In the genomic region with DNA sequence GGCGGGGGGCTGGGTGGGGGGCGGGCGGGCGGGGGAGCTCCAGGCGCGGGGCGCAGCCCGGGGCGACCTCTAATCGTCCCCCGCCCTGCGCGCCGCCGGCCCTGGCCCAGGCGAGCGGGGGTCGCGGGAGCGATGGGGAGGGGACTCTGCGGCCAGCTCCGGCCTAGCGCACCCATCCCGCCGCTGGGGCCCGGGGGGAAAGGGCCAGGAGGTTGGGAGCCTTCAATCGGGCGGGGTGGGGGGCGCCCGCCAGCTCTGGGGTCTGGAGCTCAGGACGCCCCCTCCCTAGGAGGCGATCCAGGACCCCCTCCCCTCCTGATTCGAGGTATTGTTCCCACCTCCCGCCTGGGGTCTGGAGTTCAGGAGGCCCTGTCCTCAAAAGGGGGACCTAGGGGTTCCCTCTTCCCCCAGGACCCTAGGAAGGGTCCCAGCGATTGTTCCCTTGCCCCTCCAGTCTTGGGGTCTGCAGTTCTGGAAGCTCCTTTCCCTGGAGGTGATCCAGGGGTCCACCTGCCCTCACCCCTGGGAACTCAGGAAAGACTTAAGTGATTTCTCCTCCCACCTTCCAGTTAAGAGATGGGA, we compare ENCODE assay signal across 7 cellular contexts. TPM values are rescaled to one million over a fixed set of nuclear protein-coding genes. Genes with fewer than 3 reads are reported as not detected.
DNase-seq lines count a peak whose midpoint lies in the region; ATAC-seq lines count a peak whose summit lies in the region.

No MANE protein-coding gene starts in this region.

- H3K9ac ChIP-seq in iPS-15b (ENCODE audit: low read depth, low read length) = peak overlapping the region; percentile 94

- H3K4me3 ChIP-seq in HAP-1 (peak overlapping the region; percentile 50), iPS-15b (ENCODE audit: low read depth, low read length) (peak overlapping the region; percentile 78)

- no peak for ATAC-seq in stimulated activated effector memory CD8-positive, alpha-beta T cell treated with anti-CD3 and anti-CD28 coated beads, Interleukin-12 subunit alpha, Interleukin-12 subunit beta, amount 100 ng/mL, for 72 hours

- H3K27me3 ChIP-seq in HAP-1 (ENCODE audit: low read depth) (no peaks in the 10 kb centered on the region), iPS-15b (ENCODE audit: control insufficient read depth, insufficient read depth, low read length) (no peaks in the 10 kb centered on the region)

- peaks cover 19% of the 10 kb centered on the region for H3K27me3 Mint-ChIP-seq in activated T-helper 1 cell treated with anti-CD3 and anti-CD28 coated beads, Interleukin-12 subunit alpha, Interleukin-12 subunit beta, Interleukin-2, Interleukin-4 antibody, amounts not matched to agents 30 ng/mL and 10 ng/mL and 1 ng/mL, durations not matched to agents 14 hours and 24 hours and 36 hours (ENCODE audit: insufficient read depth)

- H3K4me3 Mint-ChIP-seq in activated T-helper 1 cell treated with anti-CD3 and anti-CD28 coated beads, Interleukin-12 subunit alpha, Interleukin-12 subunit beta, Interleukin-2, Interleukin-4 antibody, amounts not matched to agents 30 ng/mL and 10 ng/mL and 1 ng/mL, durations not matched to agents 14 hours and 24 hours and 36 hours = peak overlapping the region; percentile 69
- peak overlapping the region; percentile 61 for H3K4me3 Mint-ChIP-seq in stimulated activated effector memory CD8-positive, alpha-beta T cell treated with anti-CD3 and anti-CD28 coated beads, Interleukin-12 subunit alpha, Interleukin-12 subunit beta, amount 100 ng/mL, for 72 hours

- H3K36me3 Mint-ChIP-seq in activated T-helper 1 cell treated with anti-CD3 and anti-CD28 coated beads, Interleukin-12 subunit alpha, Interleukin-12 subunit beta, Interleukin-2, Interleukin-4 antibody, amounts not matched to agents 30 ng/mL and 10 ng/mL and 1 ng/mL, durations not matched to agents 14 hours and 24 hours and 36 hours (ENCODE audit: low read depth) = no peaks in the 10 kb centered on the region
- peaks cover 8% of the 10 kb centered on the region for H3K36me3 Mint-ChIP-seq in stimulated activated effector memory CD8-positive, alpha-beta T cell treated with anti-CD3 and anti-CD28 coated beads, Interleukin-12 subunit alpha, Interleukin-12 subunit beta, amount 100 ng/mL, for 72 hours

- H3K4me1 ChIP-seq in HAP-1 = peaks cover 4% of the 10 kb centered on the region
- peaks cover 5% of the 10 kb centered on the region for H3K4me1 ChIP-seq in iPS-15b (ENCODE audit: control insufficient read depth, insufficient read depth, low read length)

- H3K36me3 ChIP-seq in HAP-1 (replicated peaks) = no peaks in the 10 kb centered on the region
- no peaks in the 10 kb centered on the region for H3K36me3 ChIP-seq in iPS-15b (ENCODE audit: control insufficient read depth, insufficient read depth, low read length)

- H3K9me3 ChIP-seq in HAP-1 (no peaks in the 10 kb centered on the region), iPS-15b (ENCODE audit: control insufficient read depth, insufficient read depth, low read length) (no peaks in the 10 kb centered on the region)

- no peak overlapping the region for H3K27ac Mint-ChIP-seq in activated T-helper 1 cell treated with anti-CD3 and anti-CD28 coated beads, Interleukin-12 subunit alpha, Interleukin-12 subunit beta, Interleukin-2, Interleukin-4 antibody, amounts not matched to agents 30 ng/mL and 10 ng/mL and 1 ng/mL, durations not matched to agents 14 hours and 24 hours and 36 hours
- peak overlapping the region; percentile 69 for H3K27ac Mint-ChIP-seq in stimulated activated effector memory CD8-positive, alpha-beta T cell treated with anti-CD3 and anti-CD28 coated beads, Interleukin-12 subunit alpha, Interleukin-12 subunit beta, amount 100 ng/mL, for 72 hours

- no peaks in the 10 kb centered on the region for H3K9me3 Mint-ChIP-seq in activated T-helper 1 cell treated with anti-CD3 and anti-CD28 coated beads, Interleukin-12 subunit alpha, Interleukin-12 subunit beta, Interleukin-2, Interleukin-4 antibody, amounts not matched to agents 30 ng/mL and 10 ng/mL and 1 ng/mL, durations not matched to agents 14 hours and 24 hours and 36 hours
- no peaks in the 10 kb centered on the region for H3K9me3 Mint-ChIP-seq in stimulated activated effector memory CD8-positive, alpha-beta T cell treated with anti-CD3 and anti-CD28 coated beads, Interleukin-12 subunit alpha, Interleukin-12 subunit beta, amount 100 ng/mL, for 72 hours

- intact Hi-C loops in activated T-helper 1 cell treated with anti-CD3 and anti-CD28 coated beads, Interleukin-12 subunit alpha, Interleukin-12 subunit beta, Interleukin-2, Interleukin-4 antibody, amounts not matched to agents 30 ng/mL and 10 ng/mL and 1 ng/mL, durations not matched to agents 14 hours and 24 hours and 36 hours (cut with micrococcal nuclease) = no loop called here

- in situ Hi-C loops in HAP-1 (cut with MboI; ENCODE audit: low sequenced_read_pairs) = no loop called here

- peaks cover 5% of the 10 kb centered on the region for H3K4me1 Mint-ChIP-seq in activated T-helper 1 cell treated with anti-CD3 and anti-CD28 coated beads, Interleukin-12 subunit alpha, Interleukin-12 subunit beta, Interleukin-2, Interleukin-4 antibody, amounts not matched to agents 30 ng/mL and 10 ng/mL and 1 ng/mL, durations not matched to agents 14 hours and 24 hours and 36 hours (ENCODE audit: low read depth)
- peaks cover 30% of the 10 kb centered on the region for H3K4me1 Mint-ChIP-seq in stimulated activated effector memory CD8-positive, alpha-beta T cell treated with anti-CD3 and anti-CD28 coated beads, Interleukin-12 subunit alpha, Interleukin-12 subunit beta, amount 100 ng/mL, for 72 hours

- DNase-seq in HAP-1 (ENCODE audit: low spot score in 2 of 2) = no peak
- no peak for DNase-seq in activated T-helper 1 cell treated with anti-CD3 and anti-CD28 coated beads, Interleukin-12 subunit alpha, Interleukin-12 subunit beta, Interleukin-2, Interleukin-4 antibody, amounts not matched to agents 30 ng/mL and 10 ng/mL and 1 ng/mL, durations not matched to agents 14 hours and 24 hours and 36 hours (ENCODE audit: low spot score)
- DNase-seq in stimulated activated effector memory CD8-positive, alpha-beta T cell treated with anti-CD3 and anti-CD28 coated beads, Interleukin-12 subunit alpha, Interleukin-12 subunit beta, amount 100 ng/mL, for 72 hours (ENCODE audit: low spot score in 2 of 2) = no peak
- no peak for DNase-seq in NCI-H2081 treated with DMSO at 0.1 percent for 48 hours (lab: John Stamatoyannopoulos, UW)
- no peak for DNase-seq in NCI-H2227 (lab: John Stamatoyannopoulos, UW; ENCODE audit: unreplicated experiment)
- DNase-seq in mucosa of gallbladder (ENCODE audit: low spot score) = no peak

RNA-seq across cellular contexts. Expression of a gene that starts 0.5 kb away (rescaled TPM):
- total RNA-seq in activated T-helper 1 cell treated with anti-CD3 and anti-CD28 coated beads, Interleukin-12 subunit alpha, Interleukin-12 subunit beta, Interleukin-2, Interleukin-4 antibody, amounts not matched to agents 30 ng/mL and 10 ng/mL and 1 ng/mL, durations not matched to agents 14 hours and 24 hours and 36 hours = 4.8 and 5.2 TPM in 2 replicates
- total RNA-seq in mucosa of gallbladder = 87.6 TPM

RNA-seq across cellular contexts. Expression of a gene that starts 6.1 kb away (rescaled TPM):
- 14.0 and 14.4 TPM in 2 replicates for total RNA-seq in activated T-helper 1 cell treated with anti-CD3 and anti-CD28 coated beads, Interleukin-12 subunit alpha, Interleukin-12 subunit beta, Interleukin-2, Interleukin-4 antibody, amounts not matched to agents 30 ng/mL and 10 ng/mL and 1 ng/mL, durations not matched to agents 14 hours and 24 hours and 36 hours
- total RNA-seq in mucosa of gallbladder = 30.0 TPM

RNA-seq across cellular contexts. Expression of a gene that starts 19.1 kb away (rescaled TPM):
- total RNA-seq in activated T-helper 1 cell treated with anti-CD3 and anti-CD28 coated beads, Interleukin-12 subunit alpha, Interleukin-12 subunit beta, Interleukin-2, Interleukin-4 antibody, amounts not matched to agents 30 ng/mL and 10 ng/mL and 1 ng/mL, durations not matched to agents 14 hours and 24 hours and 36 hours = 131 and 136 TPM in 2 replicates
- total RNA-seq in mucosa of gallbladder = 157 TPM

RNA-seq across cellular contexts. Expression of a gene that starts 27.5 kb away (rescaled TPM):
- total RNA-seq in activated T-helper 1 cell treated with anti-CD3 and anti-CD28 coated beads, Interleukin-12 subunit alpha, Interleukin-12 subunit beta, Interleukin-2, Interleukin-4 antibody, amounts not matched to agents 30 ng/mL and 10 ng/mL and 1 ng/mL, durations not matched to agents 14 hours and 24 hours and 36 hours = 1.4 and 1.5 TPM in 2 replicates
- 8.2 TPM for total RNA-seq in mucosa of gallbladder

Comparison
In these comparisons a context has a peak if more than half of its experiments do, and no peak if none do; other contexts are left out.
1. RNA of a gene that starts 0.5 kb away (total RNA-seq): 87.6 TPM in mucosa of gallbladder (single experiment); 4.8 to 5.2 TPM in activated T-helper 1 cell treated with anti-CD3 and anti-CD28 coated beads, Interleukin-12 subunit alpha, Interleukin-12 subunit beta, Interleukin-2, Interleukin-4 antibody, amounts not matched to agents 30 ng/mL and 10 ng/mL and 1 ng/mL, durations not matched to agents 14 hours and 24 hours and 36 hours; every median in the first group is over 10 times any median in the second.